In the genomic region with DNA sequence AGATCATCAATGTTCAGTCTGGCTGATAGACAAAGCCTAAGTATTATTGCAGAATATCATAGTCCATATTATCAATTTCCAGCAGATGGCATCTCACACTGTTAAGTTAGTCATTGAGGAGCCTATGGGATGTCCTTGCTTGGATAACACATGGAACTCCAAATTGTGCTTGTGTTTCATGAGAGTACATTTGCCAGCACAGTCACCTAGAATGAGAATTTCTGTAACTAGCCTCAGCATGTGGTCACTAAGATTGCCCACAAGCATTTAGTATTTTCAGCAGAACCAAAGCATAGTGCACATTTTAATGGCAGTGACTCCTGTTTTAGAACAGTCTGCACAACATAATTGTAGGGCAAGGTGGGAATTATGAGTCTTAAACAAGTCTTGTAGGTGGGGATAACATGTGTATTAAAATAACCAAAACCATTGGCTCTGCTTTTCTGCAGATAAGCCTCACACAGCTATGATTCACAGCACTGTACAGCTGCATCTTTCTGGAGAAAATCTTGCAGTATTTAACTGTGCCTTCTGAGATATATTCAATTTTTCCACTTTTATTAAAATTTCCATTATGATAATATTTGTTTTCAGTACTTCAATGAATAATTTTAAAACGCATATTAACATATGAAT, we compare ENCODE assay signal across 10 cellular contexts.
DNase-seq lines count a peak whose midpoint lies in the region; ATAC-seq and TF ChIP-seq lines count a peak whose summit lies in the region.
"Had no signal": no experiment of that assay in that cellular context is flagged by ENCODE, and none has a peak within 500 bp of the region (broad histone marks: within the 10 kb centered on the region; RNA-seq: fewer than 3 reads in every experiment).

No MANE protein-coding gene starts in this region.

- CTCF ChIA-PET in Panc1 (lab: Charles Lee), result no interaction called here
- CTCF ChIA-PET in Calu3 (lab: Charles Lee), result no interaction called here

- H3K27ac ChIP-seq in Panc1 (ENCODE audit: low read length) (no peak overlapping the region), sigmoid colon (no peak overlapping the region)

- DNase-seq in AG09319 (ENCODE audit: extremely low read depth, low read depth) (peak; percentile 32), HuH-7.5 (ENCODE audit: low spot score) (peak; percentile 8), Panc1 (ENCODE audit: low read depth, low spot score) (peak; percentile 36), inferior parietal cortex (ENCODE audit: extremely low spot score) (peak; percentile 65), sigmoid colon (no peak), NK-92 (lab: John Stamatoyannopoulos, UW; ENCODE audit: unreplicated experiment) (no peak), Calu3 (no peak)
- DNase-seq: amniotic stem cell had no signal

- peak; percentile 43 for TF ChIP-seq CTCF in AG09319 (IDR thresholded peaks at IDR 0.05; ENCODE audit: low read depth, low read length)
- TF ChIP-seq CTCF in Panc1 (IDR thresholded peaks at IDR 0.05), result peak; percentile 33
- peak in 1 of 4 experiments; percentile 8 for TF ChIP-seq CTCF in sigmoid colon (IDR thresholded peaks at IDR 0.05)
- TF ChIP-seq CTCF in Calu3 (IDR thresholded peaks at IDR 0.05; ENCODE audit: unreplicated experiment), result no peak

- H3K27me3 Mint-ChIP-seq in Calu3 (ENCODE audit: unreplicated experiment), result no peaks in the 10 kb centered on the region

- no peaks in the 10 kb centered on the region for H3K36me3 Mint-ChIP-seq in Calu3 (ENCODE audit: insufficient read depth, unreplicated experiment)

- intact Hi-C loops in Panc1 (cut with micrococcal nuclease; ENCODE audit: unreplicated experiment) (no loop called here), sigmoid colon (cut with DNase I) (no loop called here), Calu3 (cut with micrococcal nuclease; ENCODE audit: unreplicated experiment) (loop anchor here (1.0 to 10.0 kb wide), 6 partner anchors 89 to 881 kb away; no protein-coding TSS in a partner anchor)

- no peaks in the 10 kb centered on the region for H3K9me3 Mint-ChIP-seq in Calu3 (ENCODE audit: low read depth, unreplicated experiment)

- in situ Hi-C loops in Panc1 (cut with HindIII; ENCODE audit: low pct_unique_long_range_greater_than_20kb, low sequenced_read_pairs), result no loop called here

- BruUV-seq in Panc1 (replicated peaks; lab: Mats Ljungman, UMichigan), result no TSS peak
- BruUV-seq in Calu3 (replicated peaks; lab: Mats Ljungman, UMichigan), result no TSS peak

- no peak overlapping the region for H3K27ac Mint-ChIP-seq in Calu3 (ENCODE audit: unreplicated experiment)
- H3K27ac Mint-ChIP-seq: T-helper 1 cell treated with Interleukin-12 subunit alpha and Interleukin-12 subunit beta and Interleukin-4 antibody, amounts not matched to agents 30 μg/mL and 1 μg/mL, for 36 hours had no signal

- ATAC-seq in Panc1 (no peak), GM19328 (IDR thresholded peaks at IDR 0.05; ENCODE audit: unreplicated experiment) (no peak)

- TF ChIP-seq POLR2A in sigmoid colon (IDR thresholded peaks at IDR 0.05), result no peak

- H3K4me3 ChIP-seq in Panc1 (ENCODE audit: low read depth in 2 of 2, low read length in 2 of 2), result no peak overlapping the region
- no peak overlapping the region for H3K4me3 ChIP-seq in sigmoid colon

- POLR2A ChIA-PET in Panc1 (lab: Charles Lee), result no interaction called here

- no peak overlapping the region for H3K4me3 Mint-ChIP-seq in Calu3 (ENCODE audit: low read depth, unreplicated experiment)
- H3K4me3 Mint-ChIP-seq: T-helper 1 cell treated with Interleukin-12 subunit alpha and Interleukin-12 subunit beta and Interleukin-4 antibody, amounts not matched to agents 30 μg/mL and 1 μg/mL, for 36 hours had no signal

- H3K4me1 ChIP-seq in Panc1 (ENCODE audit: control insufficient read depth, insufficient read depth, low read length), result no peaks in the 10 kb centered on the region
- no peaks in the 10 kb centered on the region for H3K4me1 ChIP-seq in sigmoid colon

- H3K27me3 ChIP-seq in Panc1 (ENCODE audit: control insufficient read depth, insufficient read depth, low read length) (no peaks in the 10 kb centered on the region), sigmoid colon (no peaks in the 10 kb centered on the region)

- H3K9me3 ChIP-seq in Panc1 (ENCODE audit: control insufficient read depth, insufficient read depth, low read depth, low read length) (no peaks in the 10 kb centered on the region), sigmoid colon (no peaks in the 10 kb centered on the region)

- H3K4me1 Mint-ChIP-seq in Calu3 (ENCODE audit: low read depth, unreplicated experiment), result peaks cover 10% of the 10 kb centered on the region

- TF ChIP-seq EP300 in sigmoid colon (IDR thresholded peaks at IDR 0.05), result no peak

- H3K36me3 ChIP-seq in Panc1 (ENCODE audit: control insufficient read depth, insufficient read depth, low read length), result no peaks in the 10 kb centered on the region
- H3K36me3 ChIP-seq in sigmoid colon, result no peaks in the 10 kb centered on the region

- 83 to 85% methylated on average over 1 of the region's 1 CpG for WGBS in sigmoid colon, 2 donors

Comparison
In these comparisons a context has a peak if more than half of its experiments do, and no peak if none do; other contexts are left out.
1. DNase-seq: peak in AG09319 (single experiment), HuH-7.5 (single experiment), Panc1 (single experiment) and inferior parietal cortex (single experiment); none in sigmoid colon (single experiment), NK-92 (single experiment) and Calu3 (single experiment).